ENCODE assay signal across 35 cellular contexts in genomic region chr13:45603338-45603737, GRCh38. TPM values are rescaled to one million over a fixed set of nuclear protein-coding genes. Genes with fewer than 3 reads are reported as not detected.
"Had no signal": no experiment of that assay in that cellular context is flagged by ENCODE, and none has a peak within 500 bp of the region (broad histone marks: within the 10 kb centered on the region; RNA-seq: fewer than 3 reads in every experiment).

No MANE protein-coding gene starts in this region.

- H3K27ac Mint-ChIP-seq: activated B cell treated with CpG ODN at 0.5 μM for 24 hours; activated CD4-positive, alpha-beta memory T cell treated with anti-CD3 and anti-CD28 coated beads for 36 hours; activated CD4-positive, alpha-beta T cell treated with anti-CD3 and anti-CD28 coated beads, Interleukin-2, amount 10 ng/mL, durations not matched to agents 24 days and 14 days; activated CD8-positive, alpha-beta T cell treated with anti-CD3 and anti-CD28 coated beads for 36 hours; activated naive CD4-positive, alpha-beta T cell treated with anti-CD3 and anti-CD28 coated beads, Interleukin-2, amount 10 ng/mL, durations not matched to agents 7 days and 5 days; activated naive CD4-positive, alpha-beta T cell treated with anti-CD3 and anti-CD28 coated beads, Interleukin-2, amount 50 U/mL, for 24 hours; activated naive CD8-positive, alpha-beta T cell; activated naive CD8-positive, alpha-beta T cell treated with anti-CD3 and anti-CD28 coated beads, Interleukin-2, amount 10 ng/mL, durations not matched to agents 7 days and 5 days; activated naive CD8-positive, alpha-beta T cell treated with anti-CD3 and anti-CD28 coated beads, Interleukin-2, amount 50 U/mL, for 24 hours; activated T-cell treated with anti-CD3 and anti-CD28 coated beads, Interleukin-2, amount 50 U/mL, for 72 hours; activated T-helper 1 cell treated with anti-CD3 and anti-CD28 coated beads, Interleukin-12 subunit alpha, Interleukin-12 subunit beta, Interleukin-2, Interleukin-4 antibody, amounts not matched to agents 30 ng/mL and 10 ng/mL and 1 ng/mL, durations not matched to agents 14 hours and 24 hours and 36 hours; activated T-helper 2 cell treated with anti-CD3 and anti-CD28 coated beads, Interferon-gamma antibody, Interleukin-2, Interleukin-4, amounts not matched to agents 10 μg/mL and 5 μg/mL and 100 μg/mL, durations not matched to agents 14 hours and 24 hours and 36 hours; T-helper 1 cell treated with Interleukin-12 subunit alpha and Interleukin-12 subunit beta and Interleukin-4 antibody, amounts not matched to agents 30 μg/mL and 1 μg/mL, for 36 hours; T-helper 2 cell treated with Interferon-gamma antibody and Interleukin-4, amounts not matched to agents 5 μg/mL and 100 μg/mL, for 36 hours had no signal

- DNase-seq: activated B cell treated with CpG ODN at 0.5 μM for 24 hours; activated CD4-positive, alpha-beta memory T cell treated with anti-CD3 and anti-CD28 coated beads for 36 hours; activated CD4-positive, alpha-beta T cell treated with anti-CD3 and anti-CD28 coated beads for 4 hours; activated CD4-positive, alpha-beta T cell treated with anti-CD3 and anti-CD28 coated beads, Interleukin-2, amount 10 ng/mL, durations not matched to agents 24 days and 14 days; activated CD4-positive, alpha-beta T cell treated with anti-CD3 and anti-CD28 coated beads, Interleukin-2, amount 50 U/mL, for 1 hour; activated CD4-positive, alpha-beta T cell treated with anti-CD3 and anti-CD28 coated beads, Interleukin-2, amount 50 U/mL, for 4 hours; activated CD4-positive, CD25-positive, alpha-beta regulatory T cell treated with anti-CD3 and anti-CD28 coated beads, Interleukin-2, amount 50 U/mL, for 72 hours; activated CD8-positive, alpha-beta memory T cell treated with anti-CD3 and anti-CD28 coated beads, Interleukin-2, amount 50 U/mL, for 4 hours; activated CD8-positive, alpha-beta T cell treated with anti-CD3 and anti-CD28 coated beads for 36 hours; activated effector memory CD4-positive, alpha-beta T cell treated with Interleukin-2 at 50 U/mL for 16 hours; activated gamma-delta T cell; activated naive CD4-positive, alpha-beta T cell treated with anti-CD3 and anti-CD28 coated beads, Interleukin-2, amount 10 ng/mL, durations not matched to agents 7 days and 5 days; activated naive CD4-positive, alpha-beta T cell treated with Interleukin-2 at 50 U/mL for 16 hours; activated naive CD8-positive, alpha-beta T cell treated with anti-CD3 and anti-CD28 coated beads, Interleukin-2, amount 10 ng/mL, durations not matched to agents 7 days and 5 days; activated naive CD8-positive, alpha-beta T cell treated with anti-CD3 and anti-CD28 coated beads, Interleukin-2, amount 50 U/mL, for 24 hours; activated T-cell treated with anti-CD3 and anti-CD28 coated beads for 4 hours; activated T-cell treated with anti-CD3 and anti-CD28 coated beads, Interleukin-2, amount 50 U/mL, for 1 hour; activated T-cell treated with anti-CD3 and anti-CD28 coated beads, Interleukin-2, amount 50 U/mL, for 4 hours; activated T-cell treated with anti-CD3 and anti-CD28 coated beads, Interleukin-2, amount 50 U/mL, for 72 hours; body of pancreas; brain microvascular endothelial cell; central memory CD4-positive, alpha-beta T cell; T-helper 1 cell; T-helper 2 cell; T-helper 9 cell had no signal

- H3K4me3 Mint-ChIP-seq: activated B cell treated with CpG ODN at 0.5 μM for 24 hours; activated CD4-positive, alpha-beta memory T cell treated with anti-CD3 and anti-CD28 coated beads for 36 hours; activated CD4-positive, alpha-beta T cell treated with anti-CD3 and anti-CD28 coated beads, Interleukin-2, amount 10 ng/mL, durations not matched to agents 24 days and 14 days; activated CD8-positive, alpha-beta T cell treated with anti-CD3 and anti-CD28 coated beads for 36 hours; activated naive CD4-positive, alpha-beta T cell treated with anti-CD3 and anti-CD28 coated beads, Interleukin-2, amount 10 ng/mL, durations not matched to agents 7 days and 5 days; activated naive CD4-positive, alpha-beta T cell treated with anti-CD3 and anti-CD28 coated beads, Interleukin-2, amount 50 U/mL, for 24 hours; activated naive CD8-positive, alpha-beta T cell; activated naive CD8-positive, alpha-beta T cell treated with anti-CD3 and anti-CD28 coated beads, Interleukin-2, amount 10 ng/mL, durations not matched to agents 7 days and 5 days; activated naive CD8-positive, alpha-beta T cell treated with anti-CD3 and anti-CD28 coated beads, Interleukin-2, amount 50 U/mL, for 24 hours; activated T-cell treated with anti-CD3 and anti-CD28 coated beads, Interleukin-2, amount 50 U/mL, for 4 hours; activated T-cell treated with anti-CD3 and anti-CD28 coated beads, Interleukin-2, amount 50 U/mL, for 72 hours; activated T-helper 1 cell treated with anti-CD3 and anti-CD28 coated beads, Interleukin-12 subunit alpha, Interleukin-12 subunit beta, Interleukin-2, Interleukin-4 antibody, amounts not matched to agents 30 ng/mL and 10 ng/mL and 1 ng/mL, durations not matched to agents 14 hours and 24 hours and 36 hours; T-helper 1 cell treated with Interleukin-12 subunit alpha and Interleukin-12 subunit beta and Interleukin-4 antibody, amounts not matched to agents 30 μg/mL and 1 μg/mL, for 36 hours; T-helper 2 cell treated with Interferon-gamma antibody and Interleukin-4, amounts not matched to agents 5 μg/mL and 100 μg/mL, for 36 hours had no signal

- H3K4me1 Mint-ChIP-seq: activated B cell treated with CpG ODN at 0.5 μM for 24 hours; activated CD4-positive, alpha-beta T cell treated with anti-CD3 and anti-CD28 coated beads, Interleukin-2, amount 10 ng/mL, durations not matched to agents 24 days and 14 days; activated naive CD4-positive, alpha-beta T cell treated with anti-CD3 and anti-CD28 coated beads, Interleukin-2, amount 10 ng/mL, durations not matched to agents 7 days and 5 days; activated naive CD4-positive, alpha-beta T cell treated with anti-CD3 and anti-CD28 coated beads, Interleukin-2, amount 50 U/mL, for 24 hours; activated naive CD8-positive, alpha-beta T cell treated with anti-CD3 and anti-CD28 coated beads, Interleukin-2, amount 10 ng/mL, durations not matched to agents 7 days and 5 days; activated naive CD8-positive, alpha-beta T cell treated with anti-CD3 and anti-CD28 coated beads, Interleukin-2, amount 50 U/mL, for 24 hours had no signal

- H3K36me3 Mint-ChIP-seq: activated CD4-positive, alpha-beta memory T cell treated with anti-CD3 and anti-CD28 coated beads for 36 hours; activated naive CD4-positive, alpha-beta T cell treated with anti-CD3 and anti-CD28 coated beads, Interleukin-2, amount 10 ng/mL, durations not matched to agents 7 days and 5 days; activated naive CD4-positive, alpha-beta T cell treated with anti-CD3 and anti-CD28 coated beads, Interleukin-2, amount 50 U/mL, for 24 hours; activated naive CD8-positive, alpha-beta T cell; activated naive CD8-positive, alpha-beta T cell treated with anti-CD3 and anti-CD28 coated beads, Interleukin-2, amount 10 ng/mL, durations not matched to agents 7 days and 5 days had no signal

- ATAC-seq: activated CD8-positive, alpha-beta T cell treated with anti-CD3 and anti-CD28 coated beads for 36 hours; activated naive CD8-positive, alpha-beta T cell treated with anti-CD3 and anti-CD28 coated beads, Interleukin-2, amount 50 U/mL, for 24 hours; activated T-cell treated with anti-CD3 and anti-CD28 coated beads, Interleukin-2, amount 50 U/mL, for 4 hours; activated T-cell treated with anti-CD3 and anti-CD28 coated beads, Interleukin-2, amount 50 U/mL, for 72 hours; body of pancreas had no signal

- H3K9me3 Mint-ChIP-seq: activated B cell treated with CpG ODN at 0.5 μM for 24 hours; activated CD4-positive, alpha-beta memory T cell treated with anti-CD3 and anti-CD28 coated beads for 36 hours; activated CD4-positive, alpha-beta T cell treated with anti-CD3 and anti-CD28 coated beads, Interleukin-2, amount 10 ng/mL, durations not matched to agents 24 days and 14 days; activated CD8-positive, alpha-beta T cell treated with anti-CD3 and anti-CD28 coated beads for 36 hours; activated naive CD4-positive, alpha-beta T cell treated with anti-CD3 and anti-CD28 coated beads, Interleukin-2, amount 10 ng/mL, durations not matched to agents 7 days and 5 days; activated naive CD4-positive, alpha-beta T cell treated with anti-CD3 and anti-CD28 coated beads, Interleukin-2, amount 50 U/mL, for 24 hours; activated naive CD8-positive, alpha-beta T cell treated with anti-CD3 and anti-CD28 coated beads, Interleukin-2, amount 10 ng/mL, durations not matched to agents 7 days and 5 days; activated naive CD8-positive, alpha-beta T cell treated with anti-CD3 and anti-CD28 coated beads, Interleukin-2, amount 50 U/mL, for 24 hours; activated T-cell treated with anti-CD3 and anti-CD28 coated beads, Interleukin-2, amount 50 U/mL, for 4 hours; activated T-cell treated with anti-CD3 and anti-CD28 coated beads, Interleukin-2, amount 50 U/mL, for 72 hours; activated T-helper 1 cell treated with anti-CD3 and anti-CD28 coated beads, Interleukin-12 subunit alpha, Interleukin-12 subunit beta, Interleukin-2, Interleukin-4 antibody, amounts not matched to agents 30 ng/mL and 10 ng/mL and 1 ng/mL, durations not matched to agents 14 hours and 24 hours and 36 hours; activated T-helper 2 cell treated with anti-CD3 and anti-CD28 coated beads, Interferon-gamma antibody, Interleukin-2, Interleukin-4, amounts not matched to agents 10 μg/mL and 5 μg/mL and 100 μg/mL, durations not matched to agents 14 hours and 24 hours and 36 hours; T-helper 1 cell treated with Interleukin-12 subunit alpha and Interleukin-12 subunit beta and Interleukin-4 antibody, amounts not matched to agents 30 μg/mL and 1 μg/mL, for 36 hours; T-helper 2 cell treated with Interferon-gamma antibody and Interleukin-4, amounts not matched to agents 5 μg/mL and 100 μg/mL, for 36 hours had no signal

RNA-seq across cellular contexts. Expression of gene ERICH6B, which starts 12.2 kb away (rescaled TPM):
- total RNA-seq: activated B cell treated with CpG ODN at 0.5 μM for 24 hours; activated CD4-positive, alpha-beta memory T cell treated with anti-CD3 and anti-CD28 coated beads for 36 hours; activated CD4-positive, alpha-beta T cell treated with anti-CD3 and anti-CD28 coated beads, Interleukin-2, amount 10 ng/mL, durations not matched to agents 24 days and 14 days; activated CD8-positive, alpha-beta memory T cell treated with anti-CD3 and anti-CD28 coated beads for 36 hours; activated CD8-positive, alpha-beta T cell treated with anti-CD3 and anti-CD28 coated beads for 36 hours; activated naive CD8-positive, alpha-beta T cell treated with anti-CD3 and anti-CD28 coated beads, Interleukin-2, amount 10 ng/mL, durations not matched to agents 7 days and 5 days; activated T-cell treated with anti-CD3 and anti-CD28 coated beads, Interleukin-2, amount 50 U/mL, for 4 hours; activated T-cell treated with anti-CD3 and anti-CD28 coated beads, Interleukin-2, amount 50 U/mL, for 72 hours; activated T-helper 1 cell treated with anti-CD3 and anti-CD28 coated beads, Interleukin-12 subunit alpha, Interleukin-12 subunit beta, Interleukin-2, Interleukin-4 antibody, amounts not matched to agents 30 ng/mL and 10 ng/mL and 1 ng/mL, durations not matched to agents 14 hours and 24 hours and 36 hours; activated T-helper 2 cell treated with anti-CD3 and anti-CD28 coated beads, Interferon-gamma antibody, Interleukin-2, Interleukin-4, amounts not matched to agents 10 μg/mL and 5 μg/mL and 100 μg/mL, durations not matched to agents 14 hours and 24 hours and 36 hours; astrocyte; body of pancreas; breast epithelium; cardiac septum had no signal
